Comparison of ENCODE assay signal across 9 cellular contexts in genomic region chr18:36850527-36851201, GRCh38. TPM values are rescaled to one million over a fixed set of nuclear protein-coding genes. Genes with fewer than 3 reads are reported as not detected.
DNase-seq lines count a peak whose midpoint lies in the region; ATAC-seq, FAIRE-seq and TF ChIP-seq lines count a peak whose summit lies in the region.
"Had no signal": no experiment of that assay in that cellular context is flagged by ENCODE, and none has a peak within 500 bp of the region (broad histone marks: within the 10 kb centered on the region; RNA-seq: fewer than 3 reads in every experiment).

No MANE protein-coding gene starts in this region.

- peak overlapping the region; percentile 69 for H3K27ac Mint-ChIP-seq in astrocyte (ENCODE audit: unreplicated experiment)

- H2AFZ ChIP-seq in astrocyte (ENCODE audit: low read depth, low read length), result no peak overlapping the region

- no peak overlapping the region for H3K4me3 ChIP-seq in astrocyte (ENCODE audit: insufficient read depth, low read depth, low read length)

- FAIRE-seq in astrocyte (lab: Jason Lieb, UNC), result peak; percentile 100

- TF ChIP-seq CTCF in astrocyte (IDR thresholded peaks at IDR 0.05; ENCODE audit: insufficient read depth, low read depth, low read length), result no peak

- H3K27me3 ChIP-seq in astrocyte (ENCODE audit: insufficient read depth, low read length), result no peaks in the 10 kb centered on the region

- peaks cover 5% of the 10 kb centered on the region for H3K36me3 Mint-ChIP-seq in astrocyte (ENCODE audit: low read depth, unreplicated experiment)

- H3K79me2 ChIP-seq in astrocyte (ENCODE audit: insufficient read depth, low read length), result no peaks in the 10 kb centered on the region

- no peak for ATAC-seq in GM18520 (IDR thresholded peaks at IDR 0.05; ENCODE audit: unreplicated experiment)
- ATAC-seq in HG03135 (IDR thresholded peaks at IDR 0.05; ENCODE audit: unreplicated experiment), result no peak
- no peak for ATAC-seq in Right ventricle myocardium inferior

- peak overlapping the region; percentile 38 for H3K9ac ChIP-seq in astrocyte (ENCODE audit: low read length)

- H3K4me2 ChIP-seq in astrocyte (ENCODE audit: low read length), result peak overlapping the region; percentile 26

- no peaks in the 10 kb centered on the region for H4K20me1 ChIP-seq in astrocyte (ENCODE audit: insufficient read depth, low read length)

- no peak overlapping the region for H3K4me3 Mint-ChIP-seq in astrocyte (ENCODE audit: unreplicated experiment)

- peaks cover 14% of the 10 kb centered on the region for H3K4me1 ChIP-seq in astrocyte (ENCODE audit: insufficient read depth, low read length)

- peaks cover 2% of the 10 kb centered on the region for H3K9me3 Mint-ChIP-seq in astrocyte (ENCODE audit: unreplicated experiment)

- H3K27me3 Mint-ChIP-seq in astrocyte (ENCODE audit: low read depth, unreplicated experiment), result no peaks in the 10 kb centered on the region

- peaks cover 14% of the 10 kb centered on the region for H3K4me1 Mint-ChIP-seq in astrocyte (ENCODE audit: low read depth, unreplicated experiment)

- intact Hi-C loops in Right ventricle myocardium inferior (cut with DNase I), result no loop called here

- no peaks in the 10 kb centered on the region for H3K36me3 ChIP-seq in astrocyte (ENCODE audit: insufficient read depth, low read length)

- peak overlapping the region; percentile 36 for H3K27ac ChIP-seq in astrocyte (ENCODE audit: low read depth, low read length)

- H3K9me3 ChIP-seq in astrocyte (ENCODE audit: insufficient read depth, low read depth, low read length), result peaks cover 7% of the 10 kb centered on the region

- DNase-seq in Ammon's horn (ENCODE audit: low spot score) (peak; percentile 35), HS-5 (ENCODE audit: low read depth) (peak; percentile 62), astrocyte (ENCODE audit: low read depth) (peak; percentile 95), kidney tubule cell (ENCODE audit: low spot score) (peak; percentile 87), Right ventricle myocardium inferior (ENCODE audit: missing footprints) (no peak), HT-29 (ENCODE audit: low spot score) (no peak)
- DNase-seq: NCI-H1436 treated with DMSO at 0.1 percent for 48 hours had no signal

RNA-seq across cellular contexts. Expression of gene KIAA1328, which starts 21.7 kb away (rescaled TPM):
- 3.7 and 4.2 TPM in 2 replicates for total RNA-seq in astrocyte
- 3.9 TPM for total RNA-seq in Right ventricle myocardium inferior
- total RNA-seq in HT-29 (2014; rRNA removed; shearing (Covaris generic)), result 1.8 and 2.5 TPM in 2 replicates

RNA-seq across cellular contexts. Expression of gene TPGS2, which starts 21.9 kb away (rescaled TPM):
- 127 and 138 TPM in 2 replicates for total RNA-seq in astrocyte
- 23.3 TPM for total RNA-seq in Right ventricle myocardium inferior
- 88.2 and 94.8 TPM in 2 replicates for total RNA-seq in HT-29 (2014; rRNA removed; shearing (Covaris generic))

Comparison
In these comparisons a context has a peak if more than half of its experiments do, and no peak if none do; other contexts are left out.
1. DNase-seq: peak in Ammon's horn (single experiment), HS-5 (single experiment), astrocyte (single experiment) and kidney tubule cell (single experiment); none in Right ventricle myocardium inferior (single experiment) and HT-29 (single experiment).